8 cellular contexts compared by ENCODE assay signal in the genomic region with DNA sequence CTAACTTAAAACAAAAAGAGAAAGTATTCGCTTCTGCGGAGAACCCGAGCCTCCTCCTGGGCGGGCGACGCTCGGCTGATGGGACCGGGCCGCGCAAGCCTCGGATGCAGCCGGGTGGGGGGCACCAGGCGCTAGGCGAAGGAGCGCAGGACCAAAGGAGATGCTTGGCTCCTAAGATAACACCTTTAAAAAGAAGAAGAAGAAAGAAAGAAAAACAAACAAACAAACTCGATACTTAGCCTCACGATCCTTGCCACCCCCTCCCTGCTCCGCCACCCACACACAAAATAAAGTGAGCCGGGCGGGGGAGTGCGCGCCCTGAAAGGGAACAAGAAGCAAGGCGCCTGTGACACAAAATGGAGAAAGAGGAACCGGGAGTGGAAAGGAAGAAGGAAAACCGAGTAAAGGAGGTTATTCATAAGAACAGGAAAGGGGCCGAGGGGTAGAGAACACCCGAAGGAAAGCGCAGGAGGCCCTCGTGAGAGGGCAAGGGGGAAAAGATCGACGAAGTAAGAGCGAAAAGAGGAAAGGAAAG.
A peak's percentile ranks its signal among the peaks of the same experiment; 100 is the strongest.
DNase-seq lines count a peak whose midpoint lies in the region; ATAC-seq lines count a peak whose summit lies in the region.

No MANE protein-coding gene starts in this region.

- ATAC-seq in GM19452 (IDR thresholded peaks at IDR 0.05; ENCODE audit: unreplicated experiment) (peak; percentile 43), HG03571 (IDR thresholded peaks at IDR 0.05; ENCODE audit: unreplicated experiment) (peak; percentile 35)

- DNase-seq in CD1c-positive myeloid dendritic cell (ENCODE audit: extremely low spot score) (peak; percentile 90), T follicular helper cell (ENCODE audit: low read depth) (peak; percentile 45), anterior cingulate cortex (lab: John Stamatoyannopoulos, UW) (peak in 52 of 58 donors; percentile 18 to 84 (median 60)), hippocampal formation (lab: John Stamatoyannopoulos, UW) (peak; percentile 67 to 76), retina (peak; percentile 92), SKM-1 (lab: John Stamatoyannopoulos, UW; ENCODE audit: unreplicated experiment) (no peak)
